11 cellular contexts compared by ENCODE assay signal in genomic region chr18:59902180-59902992, GRCh38. TPM values are rescaled to one million over a fixed set of nuclear protein-coding genes. Genes with fewer than 3 reads are reported as not detected.
DNase-seq lines count a peak whose midpoint lies in the region; ATAC-seq, FAIRE-seq and TF ChIP-seq lines count a peak whose summit lies in the region.
"Had no signal": no experiment of that assay in that cellular context is flagged by ENCODE, and none has a peak within 500 bp of the region (broad histone marks: within the 10 kb centered on the region; RNA-seq: fewer than 3 reads in every experiment).

No MANE protein-coding gene starts in this region.

- FAIRE-seq in A549 (lab: Jason Lieb, UNC) = no peak

- TF ChIP-seq RAD21 in A549 (conservative IDR thresholded peaks at IDR 0.05 in 1 of 2, IDR thresholded peaks at IDR 0.05 in 1 of 2) = no peak

- DNase-seq in A549 (ENCODE audit: low read depth in 1 of 2, low spot score in 1 of 2) (no peak), GM12865 (ENCODE audit: low read depth) (peak; percentile 60), SW480 (ENCODE audit: low spot score) (peak; percentile 54), fibroblast of the aortic adventitia (ENCODE audit: low read depth) (peak; percentile 55), NCI-H2081 treated with DMSO at 0.1 percent for 48 hours (lab: John Stamatoyannopoulos, UW) (no peak), DMS153 (lab: John Stamatoyannopoulos, UW) (no peak), SHP77 treated with DMSO at 0.1 percent for 48 hours (lab: John Stamatoyannopoulos, UW) (no peak)
- DNase-seq: activated CD4-positive, alpha-beta T cell treated with anti-CD3 and anti-CD28 coated beads, Interleukin-2, amount 50 U/mL, for 4 hours; KG1; stimulated activated naive CD4-positive, alpha-beta T cell had no signal

- TF ChIP-seq EP300 in A549 (IDR thresholded peaks at IDR 0.05) = no peak

- no peak overlapping the region for H3K27ac ChIP-seq in A549

- no peaks in the 10 kb centered on the region for H3K9me3 ChIP-seq in A549

- TF ChIP-seq CTCF in A549 (IDR thresholded peaks at IDR 0.05) = no peak
- TF ChIP-seq CTCF in GM12865 (IDR thresholded peaks at IDR 0.05; ENCODE audit: insufficient read depth, low read depth, low read length, missing control alignments) = no peak
- TF ChIP-seq CTCF in fibroblast of the aortic adventitia (IDR thresholded peaks at IDR 0.05; ENCODE audit: insufficient read depth, low read length) = no peak

- POLR2A ChIA-PET in A549 (lab: Yijun Ruan, JAX) = no interaction called here

- CTCF ChIA-PET in A549 (lab: Yijun Ruan, JAX) = no interaction called here

- TF ChIP-seq POLR2A in A549 (IDR thresholded peaks at IDR 0.05; ENCODE audit: low read length) = no peak

- peak overlapping the region; percentile 94 for H3K4me3 ChIP-seq in A549
- peak overlapping the region; percentile 80 for H3K4me3 ChIP-seq in GM12865 (ENCODE audit: low read depth, low read length)
- H3K4me3 ChIP-seq in fibroblast of the aortic adventitia (ENCODE audit: low read depth, low read length) = no peak overlapping the region

- peak overlapping the region; percentile 70 for H3K4me2 ChIP-seq in A549

- H3K4me1 ChIP-seq in A549 = peaks cover 47% of the 10 kb centered on the region

- no peak for ATAC-seq in A549
- no peak for ATAC-seq in GM19463 (IDR thresholded peaks at IDR 0.05; ENCODE audit: unreplicated experiment)

- 71% methylated on average over 8 of the region's 8 CpGs for WGBS in A549 (ENCODE audit: missing lambda C conversion rate)

TF ChIP-seq in A549, 52 proteins besides CTCF, POLR2A, EP300 and RAD21:
- TF ChIP-seq BCL3 (IDR thresholded peaks at IDR 0.05) (no peak), MYC (IDR thresholded peaks at IDR 0.05; ENCODE audit: borderline replicate concordance, low read length) (no peak), KDM5A (IDR thresholded peaks at IDR 0.05) (no peak), HES2 (IDR thresholded peaks at IDR 0.05) (no peak)

RNA-seq across cellular contexts. Expression of gene PMAIP1, which starts 2.6 kb away (rescaled TPM):
- polyA plus RNA-seq in A549 (2011; rRNA removed) = 23.1 and 40.3 TPM in 2 replicates
- 8.7 and 10.4 TPM in 2 replicates for polyA plus RNA-seq in A549 (2012; cell fraction: cytosol; rRNA removed)
- polyA plus RNA-seq in A549 (2012; cell fraction: nucleus; rRNA removed) = 4.2 and 4.7 TPM in 2 replicates
- polyA plus RNA-seq in A549 (2017; fragmentation: RNase III; extraction: RNeasy Plus Mini Kit Qiagen cat#74134 plus additional on column Dnase treatment) = 9.7 to 10.6 TPM (median 9.7 TPM) in 3 replicates
- polyA minus RNA-seq in A549 (2011; rRNA and poly(A)+ RNA removed) = 5.7 and 8.6 TPM in 2 replicates
- 2.6 and 18.2 TPM in 2 replicates for total RNA-seq in fibroblast of the aortic adventitia (ENCODE audit: low replicate concordance)

Comparison
In these comparisons a context has a peak if more than half of its experiments do, and no peak if none do; other contexts are left out.
1. DNase-seq: peak in GM12865 (single experiment), SW480 (single experiment) and fibroblast of the aortic adventitia (single experiment); none in A549 (0 of 2), NCI-H2081 treated with DMSO at 0.1 percent for 48 hours (single experiment), DMS153 (single experiment) and SHP77 treated with DMSO at 0.1 percent for 48 hours (single experiment).